13 cellular contexts compared by ENCODE assay signal in the genomic region with DNA sequence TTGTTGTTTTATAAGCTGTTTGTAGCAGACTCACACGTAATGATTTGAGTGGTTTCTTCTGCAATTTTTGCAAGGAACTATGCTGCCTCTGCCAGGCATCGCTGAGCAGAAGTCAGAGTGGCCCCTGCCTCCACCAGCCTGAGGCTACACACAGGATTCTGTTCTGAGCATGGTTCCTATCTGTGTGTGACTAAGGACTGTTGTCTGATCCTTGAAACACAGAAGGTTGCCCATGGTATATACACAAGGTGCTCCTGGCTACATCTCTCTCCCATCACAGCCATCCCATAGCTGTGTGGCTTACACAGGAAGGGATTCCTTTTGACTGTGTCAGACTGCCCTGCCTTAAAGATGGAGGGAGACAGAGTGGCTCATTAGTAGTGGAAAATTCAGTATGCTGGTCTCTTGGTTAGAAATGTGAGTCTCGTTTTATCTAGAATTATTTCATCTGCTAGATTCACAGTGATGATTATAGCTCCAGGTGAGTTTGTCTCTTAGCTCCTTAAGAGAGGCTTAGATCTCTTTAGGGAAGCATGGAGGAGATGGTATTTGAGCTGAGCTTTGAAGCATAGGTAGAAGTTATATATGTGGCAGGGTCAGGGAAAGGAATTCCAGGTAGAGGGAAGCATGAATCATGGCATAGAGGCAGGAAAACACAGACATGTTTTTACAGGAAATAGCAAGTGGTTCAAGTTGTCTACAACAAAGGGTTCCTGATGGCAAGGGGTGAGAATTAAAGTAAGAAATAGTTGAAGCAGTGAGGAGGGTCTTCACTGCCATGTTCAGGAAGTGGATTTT. TPM values are rescaled to one million over a fixed set of nuclear protein-coding genes. Genes with fewer than 3 reads are reported as not detected.
DNase-seq lines count a peak whose midpoint lies in the region; ATAC-seq, FAIRE-seq and TF ChIP-seq lines count a peak whose summit lies in the region.
"Had no signal": no experiment of that assay in that cellular context is flagged by ENCODE, and none has a peak within 500 bp of the region (broad histone marks: within the 10 kb centered on the region; RNA-seq: fewer than 3 reads in every experiment).

No MANE protein-coding gene starts in this region.

- no peak overlapping the region for H3K4me3 ChIP-seq in GM23248
- H3K4me3 ChIP-seq in keratinocyte (ENCODE audit: control insufficient read depth in 2 of 3, extremely low read depth in 1 of 3, insufficient read depth in 2 of 3, low read depth in 1 of 3, low read length in 3 of 3): peak overlapping the region in 2 of 3 experiments; percentile 58 to 59
- H3K4me3 ChIP-seq: lower lobe of right lung, psoas muscle, SJCRH30 had no signal

- H3K9me3 ChIP-seq in GM23248 (ENCODE audit: low read depth) (no peaks in the 10 kb centered on the region), keratinocyte (ENCODE audit: control insufficient read depth, low read depth, low read length) (no peaks in the 10 kb centered on the region)
- H3K9me3 ChIP-seq: lower lobe of right lung, psoas muscle, SJCRH30 had no signal

- dilution Hi-C loops in keratinocyte (cut with MboI; ENCODE audit: extremely low pct_ligation_motif_present, low sequenced_read_pairs): no loop called here

- H2AFZ ChIP-seq in GM23248 (no peak overlapping the region), keratinocyte (ENCODE audit: control insufficient read depth, low read length) (peak overlapping the region; percentile 53)

- in situ Hi-C loops in GM23248 (cut with MboI): no loop called here

- H3K9me1 ChIP-seq in keratinocyte (ENCODE audit: control insufficient read depth, extremely low read depth, insufficient read depth, low read length): no peaks in the 10 kb centered on the region

- H3K9ac ChIP-seq in GM23248 (no peak overlapping the region; the same call in 1 of the 2 replicates), keratinocyte (ENCODE audit: control insufficient read depth, extremely low read depth, insufficient read depth, low read length) (peak overlapping the region; percentile 82)

- H3K9me3 Mint-ChIP-seq in activated T-helper 2 cell treated with anti-CD3 and anti-CD28 coated beads, Interferon-gamma antibody, Interleukin-2, Interleukin-4, amounts not matched to agents 10 μg/mL and 5 μg/mL and 100 μg/mL, durations not matched to agents 14 hours and 24 hours and 36 hours: peaks cover 4% of the 10 kb centered on the region

- intact Hi-C loops in activated T-helper 2 cell treated with anti-CD3 and anti-CD28 coated beads, Interferon-gamma antibody, Interleukin-2, Interleukin-4, amounts not matched to agents 10 μg/mL and 5 μg/mL and 100 μg/mL, durations not matched to agents 14 hours and 24 hours and 36 hours (cut with micrococcal nuclease): no loop called here

- H4K20me1 ChIP-seq in GM23248 (ENCODE audit: insufficient read depth): no peaks in the 10 kb centered on the region
- H4K20me1 ChIP-seq in keratinocyte (ENCODE audit: control insufficient read depth, extremely low read depth, insufficient read depth, low read length): no peaks in the 10 kb centered on the region

- H3K79me2 ChIP-seq in GM23248 (ENCODE audit: insufficient read depth) (no peaks in the 10 kb centered on the region), keratinocyte (ENCODE audit: control insufficient read depth, insufficient read depth, low read length) (peaks cover 10% of the 10 kb centered on the region)

- no peaks in the 10 kb centered on the region for H3K27me3 Mint-ChIP-seq in activated T-helper 2 cell treated with anti-CD3 and anti-CD28 coated beads, Interferon-gamma antibody, Interleukin-2, Interleukin-4, amounts not matched to agents 10 μg/mL and 5 μg/mL and 100 μg/mL, durations not matched to agents 14 hours and 24 hours and 36 hours (ENCODE audit: low read depth)

- no peaks in the 10 kb centered on the region for H3F3A ChIP-seq in GM23248 (ENCODE audit: insufficient read depth)

- H3K27ac Mint-ChIP-seq in activated T-helper 2 cell treated with anti-CD3 and anti-CD28 coated beads, Interferon-gamma antibody, Interleukin-2, Interleukin-4, amounts not matched to agents 10 μg/mL and 5 μg/mL and 100 μg/mL, durations not matched to agents 14 hours and 24 hours and 36 hours: peak overlapping the region; percentile 3

- DNase-seq in AG20443 (ENCODE audit: low spot score): peak; percentile 52
- DNase-seq in GM23248: peak; percentile 51
- DNase-seq in activated T-helper 2 cell treated with anti-CD3 and anti-CD28 coated beads, Interferon-gamma antibody, Interleukin-2, Interleukin-4, amounts not matched to agents 10 μg/mL and 5 μg/mL and 100 μg/mL, durations not matched to agents 14 hours and 24 hours and 36 hours (ENCODE audit: low spot score): no peak
- DNase-seq in keratinocyte (ENCODE audit: low read depth, low spot score): peak; percentile 84
- no peak for DNase-seq in activated effector memory CD4-positive, alpha-beta T cell treated with anti-CD3 and anti-CD28 coated beads, Interleukin-2, amount 50 U/mL, for 16 hours
- no peak for DNase-seq in NCI-H446 (lab: John Stamatoyannopoulos, UW)
- DNase-seq in DMS153 (lab: John Stamatoyannopoulos, UW): no peak
- DNase-seq: DMS53, KG1, lower lobe of right lung, psoas muscle, SJCRH30 had no signal

- H3K4me1 ChIP-seq in GM23248 (ENCODE audit: insufficient read depth): peaks cover 8% of the 10 kb centered on the region; the same call in 1 of the 2 replicates
- peaks cover 38% of the 10 kb centered on the region for H3K4me1 ChIP-seq in keratinocyte (ENCODE audit: control insufficient read depth, extremely low read depth, insufficient read depth, low read length)
- H3K4me1 ChIP-seq: psoas muscle, SJCRH30 had no signal

- peaks cover 56% of the 10 kb centered on the region for H3K36me3 Mint-ChIP-seq in activated T-helper 2 cell treated with anti-CD3 and anti-CD28 coated beads, Interferon-gamma antibody, Interleukin-2, Interleukin-4, amounts not matched to agents 10 μg/mL and 5 μg/mL and 100 μg/mL, durations not matched to agents 14 hours and 24 hours and 36 hours (ENCODE audit: low read depth)

- peak; percentile 97 for FAIRE-seq in keratinocyte (lab: Jason Lieb, UNC)

- 0 out of 2 replicates have a peak overlapping the region, but pooled peaks have one; percentile 16 for H3K27ac ChIP-seq in GM23248
- H3K27ac ChIP-seq in keratinocyte (ENCODE audit: control insufficient read depth, insufficient read depth, low read length): peak overlapping the region; percentile 99
- H3K27ac ChIP-seq: lower lobe of right lung, psoas muscle, SJCRH30 had no signal

- peak in 1 of 3 experiments; percentile 35 for TF ChIP-seq CTCF in keratinocyte (optimal IDR thresholded peaks at IDR 0.05 in 1 of 3, IDR thresholded peaks at IDR 0.05 in 1 of 3, conservative IDR thresholded peaks at IDR 0.05 in 1 of 3; ENCODE audit: extremely low read depth in 1 of 3, insufficient read depth in 2 of 3, low read length in 3 of 3)

- WGBS in GM23248 (ENCODE audit: low coverage in 1 of 2, low lambda C conversion rate in 2 of 2, missing lambda C conversion rate in 2 of 2), 2 experiments: 78 to 83% methylated on average over 3 of the region's 3 CpGs

- no peak overlapping the region for H3K4me3 Mint-ChIP-seq in activated T-helper 2 cell treated with anti-CD3 and anti-CD28 coated beads, Interferon-gamma antibody, Interleukin-2, Interleukin-4, amounts not matched to agents 10 μg/mL and 5 μg/mL and 100 μg/mL, durations not matched to agents 14 hours and 24 hours and 36 hours (ENCODE audit: low read depth)

- peaks cover 5% of the 10 kb centered on the region for H3K4me1 Mint-ChIP-seq in activated T-helper 2 cell treated with anti-CD3 and anti-CD28 coated beads, Interferon-gamma antibody, Interleukin-2, Interleukin-4, amounts not matched to agents 10 μg/mL and 5 μg/mL and 100 μg/mL, durations not matched to agents 14 hours and 24 hours and 36 hours (ENCODE audit: low read depth)

- no peak for ATAC-seq in GM18511 (IDR thresholded peaks at IDR 0.05; ENCODE audit: unreplicated experiment)
- ATAC-seq: psoas muscle had no signal

- H3K36me3 ChIP-seq in GM23248 (ENCODE audit: low read depth) (no peaks in the 10 kb centered on the region), keratinocyte (ENCODE audit: control insufficient read depth in 2 of 2, extremely low read depth in 1 of 2, insufficient read depth in 2 of 2, low read length in 2 of 2) (peaks cover under 1 to 8% of the 10 kb centered on the region in 2 experiments)
- H3K36me3 ChIP-seq: lower lobe of right lung had no signal

- H3K9me2 ChIP-seq in GM23248 (ENCODE audit: insufficient read depth): no peaks in the 10 kb centered on the region

- no peak overlapping the region for H3K4me2 ChIP-seq in GM23248 (ENCODE audit: unreplicated experiment)
- peak overlapping the region; percentile 96 for H3K4me2 ChIP-seq in keratinocyte (ENCODE audit: control insufficient read depth, extremely low read depth, insufficient read depth, low read depth, low read length)

- no peaks in the 10 kb centered on the region for H3K27me3 ChIP-seq in GM23248 (replicated peaks; ENCODE audit: insufficient read depth)
- H3K27me3 ChIP-seq in keratinocyte (ENCODE audit: control insufficient read depth, extremely low read depth, insufficient read depth, low read length): no peaks in the 10 kb centered on the region
- H3K27me3 ChIP-seq: SJCRH30 had no signal

RNA-seq across cellular contexts. Expression of gene SNAPC5, which starts 37.5 kb away (rescaled TPM):
- total RNA-seq in GM23248 (2014; rRNA removed; shearing (Covaris generic)): 5.3 and 17.6 TPM in 2 replicates
- polyA plus RNA-seq in GM23248 (2016; fragmentation: Nextera tagmentation; extraction: Ambion mirVana) (22.0 and 23.2 TPM in 2 replicates), keratinocyte (9.6 to 20.6 TPM (median 16.1 TPM) in 3 replicates)
- 23.2 and 23.9 TPM in 2 replicates for total RNA-seq in activated T-helper 2 cell treated with anti-CD3 and anti-CD28 coated beads, Interferon-gamma antibody, Interleukin-2, Interleukin-4, amounts not matched to agents 10 μg/mL and 5 μg/mL and 100 μg/mL, durations not matched to agents 14 hours and 24 hours and 36 hours
- 14.1 TPM for polyA plus RNA-seq in keratinocyte (2011; ENCODE audit: low read depth)
- polyA plus RNA-seq in keratinocyte (2011; cell fraction: cytosol; rRNA removed): 15.9 and 17.5 TPM in 2 replicates
- polyA plus RNA-seq in keratinocyte (2011; cell fraction: nucleus; rRNA removed): 6.5 and 7.5 TPM in 2 replicates
- polyA plus RNA-seq in keratinocyte (2012; ENCODE audit: low replicate concordance): 11.8 and 22.9 TPM in 2 replicates
- polyA minus RNA-seq in keratinocyte: 1.8 to 9.0 TPM (median 7.2 TPM) in 3 replicates
- 7.9 TPM for polyA minus RNA-seq in keratinocyte (2011; cell fraction: cytosol; rRNA and poly(A)+ RNA removed)
- 0.93 and 1.6 TPM in 2 replicates for polyA minus RNA-seq in keratinocyte (2011; cell fraction: nucleus; rRNA and poly(A)+ RNA removed)

RNA-seq across cellular contexts. Expression of gene RPL4, which starts 44.6 kb away (rescaled TPM):
- total RNA-seq in GM23248 (2014; rRNA removed; shearing (Covaris generic)): 3,244 and 3,721 TPM in 2 replicates
- polyA plus RNA-seq in GM23248 (2016; fragmentation: Nextera tagmentation; extraction: Ambion mirVana) (915 and 943 TPM in 2 replicates), keratinocyte (4,775 to 5,343 TPM (median 4,989 TPM) in 3 replicates)
- total RNA-seq in activated T-helper 2 cell treated with anti-CD3 and anti-CD28 coated beads, Interferon-gamma antibody, Interleukin-2, Interleukin-4, amounts not matched to agents 10 μg/mL and 5 μg/mL and 100 μg/mL, durations not matched to agents 14 hours and 24 hours and 36 hours: 3,297 and 3,363 TPM in 2 replicates
- polyA plus RNA-seq in keratinocyte (2011; ENCODE audit: low read depth): 1,839 TPM
- 5,273 and 5,283 TPM in 2 replicates for polyA plus RNA-seq in keratinocyte (2011; cell fraction: cytosol; rRNA removed)
- 1,423 and 1,500 TPM in 2 replicates for polyA plus RNA-seq in keratinocyte (2011; cell fraction: nucleus; rRNA removed)
- 4,114 and 4,154 TPM in 2 replicates for polyA plus RNA-seq in keratinocyte (2012; ENCODE audit: low replicate concordance)
- polyA minus RNA-seq in keratinocyte: 3,166 to 4,283 TPM (median 3,515 TPM) in 3 replicates
- polyA minus RNA-seq in keratinocyte (2011; cell fraction: cytosol; rRNA and poly(A)+ RNA removed): 2,751 TPM
- 518 and 680 TPM in 2 replicates for polyA minus RNA-seq in keratinocyte (2011; cell fraction: nucleus; rRNA and poly(A)+ RNA removed)

RNA-seq across cellular contexts. Expression of gene ZWILCH, which starts 45.1 kb away (rescaled TPM):
- 20.6 and 31.5 TPM in 2 replicates for total RNA-seq in GM23248 (2014; rRNA removed; shearing (Covaris generic))
- polyA plus RNA-seq in GM23248 (2016; fragmentation: Nextera tagmentation; extraction: Ambion mirVana): 20.7 and 23.9 TPM in 2 replicates
- total RNA-seq in activated T-helper 2 cell treated with anti-CD3 and anti-CD28 coated beads, Interferon-gamma antibody, Interleukin-2, Interleukin-4, amounts not matched to agents 10 μg/mL and 5 μg/mL and 100 μg/mL, durations not matched to agents 14 hours and 24 hours and 36 hours: 33.0 and 34.5 TPM in 2 replicates
- polyA plus RNA-seq in keratinocyte: 15.6 to 34.9 TPM (median 17.8 TPM) in 3 replicates
- polyA plus RNA-seq in keratinocyte (2011; ENCODE audit: low read depth): 13.9 TPM
- polyA plus RNA-seq in keratinocyte (2011; cell fraction: cytosol; rRNA removed): 11.6 and 19.9 TPM in 2 replicates
- polyA plus RNA-seq in keratinocyte (2011; cell fraction: nucleus; rRNA removed): 16.0 and 17.3 TPM in 2 replicates
- polyA plus RNA-seq in keratinocyte (2012; ENCODE audit: low replicate concordance): 4.2 and 15.4 TPM in 2 replicates
- polyA minus RNA-seq in keratinocyte: 7.3 to 33.6 TPM (median 7.8 TPM) in 3 replicates
- 10.0 TPM for polyA minus RNA-seq in keratinocyte (2011; cell fraction: cytosol; rRNA and poly(A)+ RNA removed)
- polyA minus RNA-seq in keratinocyte (2011; cell fraction: nucleus; rRNA and poly(A)+ RNA removed): 7.5 and 16.2 TPM in 2 replicates

Comparison
In these comparisons a context has a peak if more than half of its experiments do, and no peak if none do; other contexts are left out.
1. DNase-seq: peak in AG20443 (single experiment), GM23248 (single experiment) and keratinocyte (single experiment); none in activated T-helper 2 cell treated with anti-CD3 and anti-CD28 coated beads, Interferon-gamma antibody, Interleukin-2, Interleukin-4, amounts not matched to agents 10 μg/mL and 5 μg/mL and 100 μg/mL, durations not matched to agents 14 hours and 24 hours and 36 hours (single experiment), activated effector memory CD4-positive, alpha-beta T cell treated with anti-CD3 and anti-CD28 coated beads, Interleukin-2, amount 50 U/mL, for 16 hours (single experiment), NCI-H446 (0 of 2) and DMS153 (single experiment).